ENCODE assay signal across 8 cellular contexts in the genomic region with DNA sequence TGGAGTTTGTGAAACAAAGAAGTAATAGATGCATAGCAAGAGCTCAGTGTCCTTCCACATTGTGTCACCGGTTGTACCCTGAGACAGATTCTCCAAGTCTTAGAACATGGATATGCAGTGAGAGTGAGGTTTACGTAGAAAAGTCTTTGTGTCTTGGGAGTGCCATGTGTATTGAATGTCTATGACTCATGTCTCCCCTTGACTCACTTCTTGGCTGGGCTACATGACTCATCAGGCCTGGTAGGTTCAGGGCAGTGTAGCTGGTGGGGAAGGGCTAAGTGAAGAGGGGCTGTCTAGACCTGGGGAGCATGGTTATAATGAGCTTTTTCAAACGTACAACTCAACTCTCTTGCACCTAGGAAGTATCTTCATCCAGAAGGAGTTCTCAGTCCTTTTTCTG.
DNase-seq lines count a peak whose midpoint lies in the region; ATAC-seq lines count a peak whose summit lies in the region.

No MANE protein-coding gene starts in this region.

- H3K27me3 ChIP-seq in HUES6 (ENCODE audit: control insufficient read depth, insufficient read depth, low read length) = no peaks in the 10 kb centered on the region

- H3K9ac ChIP-seq in HUES6 (ENCODE audit: low read length) = peak overlapping the region; percentile 82

- H3K4me3 ChIP-seq in HUES6 (ENCODE audit: low read depth, low read length) = peak overlapping the region; percentile 69; the same call in 1 of the 2 replicates

- peaks cover 29% of the 10 kb centered on the region; the same call in 1 of the 2 replicates for H3K4me1 ChIP-seq in HUES6 (ENCODE audit: control insufficient read depth, insufficient read depth, low read length)

- peaks cover 7% of the 10 kb centered on the region; the same call in 1 of the 2 replicates for H3K36me3 ChIP-seq in HUES6 (ENCODE audit: control insufficient read depth, insufficient read depth, low read length)

- peaks cover 3% of the 10 kb centered on the region; the same call in 1 of the 2 replicates for H3K9me3 ChIP-seq in HUES6 (ENCODE audit: control insufficient read depth, insufficient read depth, low read depth, low read length)

- DNase-seq in ELR (ENCODE audit: low read depth) = peak; percentile 98
- DNase-seq in activated T-cell treated with anti-CD3 and anti-CD28 coated beads for 24 hours (ENCODE audit: low read depth) = peak; percentile 60
- peak; percentile 93 for DNase-seq in glomerular visceral epithelial cell (ENCODE audit: extremely low spot score)
- peak; percentile 23 for DNase-seq in stimulated activated CD8-positive, alpha-beta memory T cell treated with anti-CD3 and anti-CD28 coated beads, Interleukin-4, amount 100 ng/mL, for 24 hours (ENCODE audit: low read depth)
- DNase-seq in NCI-H2227 treated with DMSO at 0.1 percent for 48 hours (lab: John Stamatoyannopoulos, UW) = no peak

- ATAC-seq in HG02678 (IDR thresholded peaks at IDR 0.05; ENCODE audit: unreplicated experiment) = no peak
- no peak for ATAC-seq in GM18907 (IDR thresholded peaks at IDR 0.05; ENCODE audit: unreplicated experiment)

- peak overlapping the region; percentile 75; the same call in 1 of the 2 replicates for H3K27ac ChIP-seq in HUES6 (ENCODE audit: low read depth, low read length)
